ENCODE assay signal across 9 cellular contexts in genomic region chr3:30893678-30894325, GRCh38. TPM values are rescaled to one million over a fixed set of nuclear protein-coding genes. Genes with fewer than 3 reads are reported as not detected.
DNase-seq lines count a peak whose midpoint lies in the region; ATAC-seq, FAIRE-seq and TF ChIP-seq lines count a peak whose summit lies in the region.
"Had no signal": no experiment of that assay in that cellular context is flagged by ENCODE, and none has a peak within 500 bp of the region (broad histone marks: within the 10 kb centered on the region; RNA-seq: fewer than 3 reads in every experiment).

No MANE protein-coding gene starts in this region.

- no peak overlapping the region for H3K9ac ChIP-seq in keratinocyte (ENCODE audit: control insufficient read depth, extremely low read depth, insufficient read depth, low read length)

- ATAC-seq in activated naive CD4-positive, alpha-beta T cell treated with anti-CD3 and anti-CD28 coated beads, Interleukin-2, amount 50 U/mL, for 72 hours, result no peak
- ATAC-seq in GM21825 (IDR thresholded peaks at IDR 0.05; ENCODE audit: unreplicated experiment), result no peak

- FAIRE-seq in keratinocyte (lab: Jason Lieb, UNC), result no peak

- no peaks in the 10 kb centered on the region for H3K79me2 ChIP-seq in keratinocyte (ENCODE audit: control insufficient read depth, insufficient read depth, low read length)

- H2AFZ ChIP-seq in keratinocyte (ENCODE audit: control insufficient read depth, low read length), result no peak overlapping the region

- H3K27ac Mint-ChIP-seq in activated naive CD4-positive, alpha-beta T cell treated with anti-CD3 and anti-CD28 coated beads for 36 hours, result no peak overlapping the region
- H3K27ac Mint-ChIP-seq in activated naive CD4-positive, alpha-beta T cell treated with anti-CD3 and anti-CD28 coated beads, Interleukin-2, amount 50 U/mL, for 72 hours, result no peak overlapping the region
- no peak overlapping the region for H3K27ac Mint-ChIP-seq in activated T-helper 1 cell treated with anti-CD3 and anti-CD28 coated beads, Interleukin-12 subunit alpha, Interleukin-12 subunit beta, Interleukin-2, Interleukin-4 antibody, amounts not matched to agents 30 ng/mL and 10 ng/mL and 1 ng/mL, durations not matched to agents 14 hours and 24 hours and 36 hours

- no peaks in the 10 kb centered on the region for H3K9me3 Mint-ChIP-seq in activated naive CD4-positive, alpha-beta T cell treated with anti-CD3 and anti-CD28 coated beads for 36 hours
- no peaks in the 10 kb centered on the region for H3K9me3 Mint-ChIP-seq in activated naive CD4-positive, alpha-beta T cell treated with anti-CD3 and anti-CD28 coated beads, Interleukin-2, amount 50 U/mL, for 72 hours
- no peaks in the 10 kb centered on the region for H3K9me3 Mint-ChIP-seq in activated T-helper 1 cell treated with anti-CD3 and anti-CD28 coated beads, Interleukin-12 subunit alpha, Interleukin-12 subunit beta, Interleukin-2, Interleukin-4 antibody, amounts not matched to agents 30 ng/mL and 10 ng/mL and 1 ng/mL, durations not matched to agents 14 hours and 24 hours and 36 hours

- H4K20me1 ChIP-seq in keratinocyte (ENCODE audit: control insufficient read depth, extremely low read depth, insufficient read depth, low read length), result no peaks in the 10 kb centered on the region

- peaks cover 36% of the 10 kb centered on the region for H3K27me3 Mint-ChIP-seq in activated naive CD4-positive, alpha-beta T cell treated with anti-CD3 and anti-CD28 coated beads for 36 hours (ENCODE audit: low read depth)
- H3K27me3 Mint-ChIP-seq in activated T-helper 1 cell treated with anti-CD3 and anti-CD28 coated beads, Interleukin-12 subunit alpha, Interleukin-12 subunit beta, Interleukin-2, Interleukin-4 antibody, amounts not matched to agents 30 ng/mL and 10 ng/mL and 1 ng/mL, durations not matched to agents 14 hours and 24 hours and 36 hours (ENCODE audit: insufficient read depth), result peaks cover 62% of the 10 kb centered on the region

- intact Hi-C loops in activated naive CD4-positive, alpha-beta T cell treated with anti-CD3 and anti-CD28 coated beads for 36 hours (cut with micrococcal nuclease), result loop anchor here (5.0 kb wide), 1 partner anchor 127 kb away; no protein-coding TSS in a partner anchor
- intact Hi-C loops in activated T-helper 1 cell treated with anti-CD3 and anti-CD28 coated beads, Interleukin-12 subunit alpha, Interleukin-12 subunit beta, Interleukin-2, Interleukin-4 antibody, amounts not matched to agents 30 ng/mL and 10 ng/mL and 1 ng/mL, durations not matched to agents 14 hours and 24 hours and 36 hours (cut with micrococcal nuclease), result no loop called here

- dilution Hi-C loops in keratinocyte (cut with MboI; ENCODE audit: extremely low pct_ligation_motif_present, low sequenced_read_pairs), result no loop called here

- no peak overlapping the region for H3K27ac ChIP-seq in keratinocyte (ENCODE audit: control insufficient read depth, insufficient read depth, low read length)
- no peak overlapping the region for H3K27ac ChIP-seq in thymus (ENCODE audit: low read depth)
- H3K27ac ChIP-seq: Peyer's patch had no signal

- DNase-seq in activated naive CD4-positive, alpha-beta T cell treated with anti-CD3 and anti-CD28 coated beads for 36 hours, result no peak
- no peak for DNase-seq in activated naive CD4-positive, alpha-beta T cell treated with anti-CD3 and anti-CD28 coated beads, Interleukin-2, amount 50 U/mL, for 72 hours (ENCODE audit: low spot score in 2 of 2)
- no peak for DNase-seq in activated T-helper 1 cell treated with anti-CD3 and anti-CD28 coated beads, Interleukin-12 subunit alpha, Interleukin-12 subunit beta, Interleukin-2, Interleukin-4 antibody, amounts not matched to agents 30 ng/mL and 10 ng/mL and 1 ng/mL, durations not matched to agents 14 hours and 24 hours and 36 hours (ENCODE audit: low spot score)
- DNase-seq in keratinocyte (ENCODE audit: low read depth, low spot score) (no peak), foreskin melanocyte (no peak)
- DNase-seq in stimulated activated CD4-positive, alpha-beta T cell treated with anti-CD3 and anti-CD28 coated beads, Interleukin-2, amount 100 ng/mL, for 48 hours, result no peak

- CTCF ChIA-PET in activated naive CD4-positive, alpha-beta T cell treated with anti-CD3 and anti-CD28 coated beads for 36 hours (lab: Charles Lee), result no interaction called here

- no peak for TF ChIP-seq CTCF in keratinocyte (optimal IDR thresholded peaks at IDR 0.05 in 1 of 3, IDR thresholded peaks at IDR 0.05 in 1 of 3, conservative IDR thresholded peaks at IDR 0.05 in 1 of 3; ENCODE audit: extremely low read depth in 1 of 3, insufficient read depth in 2 of 3, low read length in 3 of 3)

- H3K4me2 ChIP-seq in keratinocyte (ENCODE audit: control insufficient read depth, extremely low read depth, insufficient read depth, low read depth, low read length), result peak overlapping the region; percentile 79

- H3K4me3 Mint-ChIP-seq in activated naive CD4-positive, alpha-beta T cell treated with anti-CD3 and anti-CD28 coated beads for 36 hours, result peak overlapping the region; percentile 57
- peak overlapping the region; percentile 71 for H3K4me3 Mint-ChIP-seq in activated T-helper 1 cell treated with anti-CD3 and anti-CD28 coated beads, Interleukin-12 subunit alpha, Interleukin-12 subunit beta, Interleukin-2, Interleukin-4 antibody, amounts not matched to agents 30 ng/mL and 10 ng/mL and 1 ng/mL, durations not matched to agents 14 hours and 24 hours and 36 hours

- H3K4me1 ChIP-seq in keratinocyte (ENCODE audit: control insufficient read depth, extremely low read depth, insufficient read depth, low read length) (peaks cover 7% of the 10 kb centered on the region), thymus (ENCODE audit: control insufficient read depth, insufficient read depth, low read length) (no peaks in the 10 kb centered on the region)
- H3K4me1 ChIP-seq: Peyer's patch had no signal

- H3K36me3 ChIP-seq in keratinocyte (ENCODE audit: control insufficient read depth in 2 of 2, extremely low read depth in 1 of 2, insufficient read depth in 2 of 2, low read length in 2 of 2), result no peaks in the 10 kb centered on the region
- H3K36me3 ChIP-seq in thymus (ENCODE audit: control insufficient read depth, insufficient read depth), result no peaks in the 10 kb centered on the region
- H3K36me3 ChIP-seq: Peyer's patch had no signal

- peaks cover 16% of the 10 kb centered on the region for H3K4me1 Mint-ChIP-seq in activated naive CD4-positive, alpha-beta T cell treated with anti-CD3 and anti-CD28 coated beads for 36 hours (ENCODE audit: low read depth)
- peaks cover 26% of the 10 kb centered on the region for H3K4me1 Mint-ChIP-seq in activated T-helper 1 cell treated with anti-CD3 and anti-CD28 coated beads, Interleukin-12 subunit alpha, Interleukin-12 subunit beta, Interleukin-2, Interleukin-4 antibody, amounts not matched to agents 30 ng/mL and 10 ng/mL and 1 ng/mL, durations not matched to agents 14 hours and 24 hours and 36 hours (ENCODE audit: low read depth)

- 68% methylated on average over 8 of the region's 8 CpGs for WGBS in thymus

- H3K4me3 ChIP-seq in keratinocyte (ENCODE audit: control insufficient read depth in 2 of 3, extremely low read depth in 1 of 3, insufficient read depth in 2 of 3, low read depth in 1 of 3, low read length in 3 of 3) (peak overlapping the region in 2 of 3 experiments; percentile 62 to 74), thymus (ENCODE audit: low read length) (peak overlapping the region; percentile 54)

- H3K9me3 ChIP-seq in keratinocyte (ENCODE audit: control insufficient read depth, low read depth, low read length) (no peaks in the 10 kb centered on the region), thymus (ENCODE audit: control insufficient read depth) (no peaks in the 10 kb centered on the region)
- H3K9me3 ChIP-seq: Peyer's patch had no signal

- H3K27me3 ChIP-seq in keratinocyte (ENCODE audit: control insufficient read depth, extremely low read depth, insufficient read depth, low read length), result peaks cover 33% of the 10 kb centered on the region
- H3K27me3 ChIP-seq in thymus (ENCODE audit: control insufficient read depth, insufficient read depth), result peaks cover 2% of the 10 kb centered on the region
- H3K27me3 ChIP-seq: Peyer's patch had no signal

- H3K36me3 Mint-ChIP-seq in activated naive CD4-positive, alpha-beta T cell treated with anti-CD3 and anti-CD28 coated beads for 36 hours (ENCODE audit: low read depth), result no peaks in the 10 kb centered on the region
- H3K36me3 Mint-ChIP-seq in activated naive CD4-positive, alpha-beta T cell treated with anti-CD3 and anti-CD28 coated beads, Interleukin-2, amount 50 U/mL, for 72 hours, result peaks cover 0 to 4% of the 10 kb centered on the region in 2 donors
- H3K36me3 Mint-ChIP-seq in activated T-helper 1 cell treated with anti-CD3 and anti-CD28 coated beads, Interleukin-12 subunit alpha, Interleukin-12 subunit beta, Interleukin-2, Interleukin-4 antibody, amounts not matched to agents 30 ng/mL and 10 ng/mL and 1 ng/mL, durations not matched to agents 14 hours and 24 hours and 36 hours (ENCODE audit: low read depth), result no peaks in the 10 kb centered on the region

- H3K9me1 ChIP-seq in keratinocyte (ENCODE audit: control insufficient read depth, extremely low read depth, insufficient read depth, low read length), result no peaks in the 10 kb centered on the region

RNA-seq across cellular contexts. Expression of gene GADL1, which starts 0.7 kb away (rescaled TPM):
- not detected for total RNA-seq in activated naive CD4-positive, alpha-beta T cell treated with anti-CD3 and anti-CD28 coated beads for 36 hours
- not detected for total RNA-seq in activated naive CD4-positive, alpha-beta T cell treated with anti-CD3 and anti-CD28 coated beads, Interleukin-2, amount 50 U/mL, for 72 hours
- not detected in 2 replicates for total RNA-seq in activated T-helper 1 cell treated with anti-CD3 and anti-CD28 coated beads, Interleukin-12 subunit alpha, Interleukin-12 subunit beta, Interleukin-2, Interleukin-4 antibody, amounts not matched to agents 30 ng/mL and 10 ng/mL and 1 ng/mL, durations not matched to agents 14 hours and 24 hours and 36 hours
- polyA plus RNA-seq in keratinocyte (not detected in 3 replicates), thymus (0.02 TPM)
- not detected for polyA plus RNA-seq in keratinocyte (2011; ENCODE audit: low read depth)
- not detected in 2 replicates for polyA plus RNA-seq in keratinocyte (2011; cell fraction: cytosol; rRNA removed)
- not detected in 2 replicates for polyA plus RNA-seq in keratinocyte (2011; cell fraction: nucleus; rRNA removed)
- polyA plus RNA-seq in keratinocyte (2012; ENCODE audit: low replicate concordance), result 0.16 TPM in 1 of 2 replicates, not detected in the other
- not detected in 3 replicates for polyA minus RNA-seq in keratinocyte
- polyA minus RNA-seq in keratinocyte (2011; cell fraction: cytosol; rRNA and poly(A)+ RNA removed), result not detected
- polyA minus RNA-seq in keratinocyte (2011; cell fraction: nucleus; rRNA and poly(A)+ RNA removed), result not detected in 2 replicates
- total RNA-seq: Peyer's patch had no signal
